Comparison of ENCODE assay signal across 16 cellular contexts in genomic region chr7:153286763-153287162, GRCh38.
"Had no signal": no experiment of that assay in that cellular context is flagged by ENCODE, and none has a peak within 500 bp of the region (broad histone marks: within the 10 kb centered on the region; RNA-seq: fewer than 3 reads in every experiment).

No MANE protein-coding gene starts in this region.

- H3K27me3 ChIP-seq: foreskin keratinocyte, gastroesophageal sphincter, heart left ventricle, left lung had no signal

- DNase-seq: dermis blood vessel endothelial cell; dorsolateral prefrontal cortex; effector CD4-positive, alpha-beta T cell; effector memory CD4-positive, alpha-beta T cell; foreskin keratinocyte; hippocampal formation; left cardiac atrium; left ventricle myocardium superior; lower lobe of right lung; mesenchymal stem cell; mucosa of descending colon had no signal

- H3K27ac ChIP-seq: coronary artery, dorsolateral prefrontal cortex, esophagus muscularis mucosa, foreskin keratinocyte, gastroesophageal sphincter, heart left ventricle, left lung, lower lobe of right lung had no signal

- H3K36me3 ChIP-seq: esophagus muscularis mucosa, gastroesophageal sphincter, heart left ventricle, left lung, lower lobe of right lung had no signal

- H3K4me1 ChIP-seq: esophagus muscularis mucosa, foreskin keratinocyte, gastroesophageal sphincter, heart left ventricle, left lung, lower lobe of right lung had no signal

- H3K9me3 ChIP-seq: esophagus muscularis mucosa, gastroesophageal sphincter, heart left ventricle, lower lobe of right lung had no signal

- ATAC-seq: foreskin keratinocyte, gastroesophageal sphincter, heart left ventricle, left cardiac atrium, left lung, left ventricle myocardium superior, lower lobe of right lung, mucosa of descending colon had no signal

- H3K4me3 ChIP-seq: coronary artery, dorsolateral prefrontal cortex, esophagus muscularis mucosa, gastroesophageal sphincter, heart left ventricle, left lung, lower lobe of right lung, mucosa of descending colon had no signal
